Comparison of ENCODE assay signal across 9 cellular contexts in genomic region chr10:95792874-95793285, GRCh38. TPM values are rescaled to one million over a fixed set of nuclear protein-coding genes. Genes with fewer than 3 reads are reported as not detected.
DNase-seq lines count a peak whose midpoint lies in the region; ATAC-seq, FAIRE-seq and TF ChIP-seq lines count a peak whose summit lies in the region.
"Had no signal": no experiment of that assay in that cellular context is flagged by ENCODE, and none has a peak within 500 bp of the region (broad histone marks: within the 10 kb centered on the region; RNA-seq: fewer than 3 reads in every experiment).

No MANE protein-coding gene starts in this region.

- H3K27ac ChIP-seq in kidney (ENCODE audit: low read depth in 2 of 2, low read length in 2 of 2) (peak overlapping the region; percentile 15 to 58), small intestine (ENCODE audit: low read depth in 1 of 2, low read length in 1 of 2) (peak overlapping the region; percentile 50 to 77)

- H3K9ac ChIP-seq in kidney (ENCODE audit: low read length in 2 of 2): no peak overlapping the region

- intact Hi-C loops in kidney (cut with DNase I): no loop called here

- no peak for FAIRE-seq in kidney (lab: Jason Lieb, UNC)
- FAIRE-seq in small intestine (lab: Jason Lieb, UNC): no peak

- H3K4me1 ChIP-seq in kidney (ENCODE audit: control insufficient read depth in 1 of 2, insufficient read depth in 1 of 2, low read depth in 1 of 2, low read length in 2 of 2) (no peaks in the 10 kb centered on the region), small intestine (ENCODE audit: control insufficient read depth in 2 of 2, insufficient read depth in 1 of 2, low read depth in 1 of 2, low read length in 1 of 2) (peaks cover 0 to 2% of the 10 kb centered on the region in 2 donors)

- no peak for TF ChIP-seq CTCF in kidney (IDR thresholded peaks at IDR 0.05; ENCODE audit: borderline replicate concordance, extremely low read depth, insufficient read depth)

- peak; percentile 43 for TF ChIP-seq POLR2A in GM19099 (IDR thresholded peaks at IDR 0.05; ENCODE audit: extremely low read depth, insufficient read length, low read depth)

- H3K36me3 ChIP-seq in kidney (ENCODE audit: control insufficient read depth in 1 of 2, insufficient read depth in 2 of 2, low read length in 2 of 2) (no peaks in the 10 kb centered on the region), small intestine (ENCODE audit: control insufficient read depth in 2 of 2, insufficient read depth in 2 of 2, low read length in 2 of 2) (no peaks in the 10 kb centered on the region)

- no peaks in the 10 kb centered on the region for H3K27me3 ChIP-seq in small intestine (ENCODE audit: control insufficient read depth in 2 of 2, insufficient read depth in 2 of 2, low read length in 2 of 2)

- H3K4me3 ChIP-seq in kidney (ENCODE audit: low read length in 2 of 2) (no peak overlapping the region), small intestine (ENCODE audit: low read depth in 1 of 2, low read length in 2 of 2) (no peak overlapping the region)

- no peaks in the 10 kb centered on the region for H3K9me3 ChIP-seq in kidney (ENCODE audit: control insufficient read depth in 1 of 2, low read length in 2 of 2)
- no peaks in the 10 kb centered on the region for H3K9me3 ChIP-seq in small intestine (ENCODE audit: control insufficient read depth, low read depth)

- 63 to 87% (median 85%) methylated on average over 4 of the region's 4 CpGs for WGBS in small intestine, 3 donors

- ATAC-seq in HG03342 (IDR thresholded peaks at IDR 0.05; ENCODE audit: unreplicated experiment) (no peak), GM21576 (IDR thresholded peaks at IDR 0.05; ENCODE audit: unreplicated experiment) (no peak)

- DNase-seq in amniotic stem cell (lab: John Stamatoyannopoulos, UW) (peak; percentile 33), kidney (no peak), small intestine (peak; percentile 7), KG1 (lab: John Stamatoyannopoulos, UW) (no peak), kidney tubule cell (ENCODE audit: low spot score) (no peak)
- DNase-seq: NCI-H345 had no signal

RNA-seq across cellular contexts. Expression of gene ENTPD1, which starts 36.9 kb away (rescaled TPM):
- total RNA-seq in kidney: 36.6 TPM
- polyA plus RNA-seq in kidney (ENCODE audit: insufficient read depth, low read depth, low replicate concordance) (5.2 TPM), small intestine (1 to 10 TPM; 1.3 to 9.8 (median 5.1) TPM)

Comparison
In these comparisons a context has a peak if more than half of its experiments do, and no peak if none do; other contexts are left out.
1. DNase-seq: peak in amniotic stem cell (single experiment) and small intestine (single experiment); none in kidney (single experiment), KG1 (single experiment) and kidney tubule cell (single experiment).